ENCODE assay signal across 8 cellular contexts in the genomic region with DNA sequence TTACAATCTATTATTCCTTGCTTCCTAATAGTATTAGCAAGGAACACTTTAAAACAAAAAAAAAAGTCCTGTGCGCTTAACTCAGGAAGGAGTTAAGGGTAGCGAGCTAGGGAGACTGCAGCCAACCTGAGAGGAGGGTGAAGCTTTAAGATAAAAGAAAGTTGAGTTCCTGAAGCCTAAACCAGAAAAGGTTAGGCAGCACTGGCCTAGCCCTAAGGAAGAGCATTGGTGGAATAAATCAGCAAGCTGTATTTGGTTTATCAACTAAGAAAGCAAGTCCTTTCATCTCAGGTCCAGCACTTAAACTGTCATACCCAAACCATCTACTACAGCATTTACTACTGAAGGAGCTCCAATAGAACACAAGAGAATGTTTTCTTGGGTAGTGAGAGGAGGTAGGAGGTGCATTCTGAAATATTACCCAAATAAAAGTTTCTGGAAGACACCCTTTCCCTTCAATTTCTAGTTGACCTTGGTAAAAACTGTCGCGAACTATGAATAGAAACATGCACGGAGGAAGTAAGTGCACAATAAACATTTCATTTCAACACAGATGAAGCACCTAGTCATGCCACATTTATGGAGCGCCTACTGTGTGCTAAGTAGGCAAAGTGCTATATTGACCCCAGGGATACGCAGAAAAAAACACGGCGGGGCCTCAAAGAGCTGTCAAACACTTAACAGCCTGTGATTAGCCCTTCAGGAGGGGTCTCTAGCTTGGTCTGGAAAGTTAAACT. TPM values are rescaled to one million over a fixed set of nuclear protein-coding genes. Genes with fewer than 3 reads are reported as not detected.
DNase-seq lines count a peak whose midpoint lies in the region; ATAC-seq, FAIRE-seq and TF ChIP-seq lines count a peak whose summit lies in the region.

No MANE protein-coding gene starts in this region.

- H3K9me3 ChIP-seq in SU-DHL-6 (ENCODE audit: insufficient read depth, low read length) (no peaks in the 10 kb centered on the region), gastrocnemius medialis (no peaks in the 10 kb centered on the region)

- peaks cover 15 to 30% of the 10 kb centered on the region in 2 donors for H3K4me1 ChIP-seq in gastrocnemius medialis

- H3K9ac ChIP-seq in SU-DHL-6 (ENCODE audit: low read length): peak overlapping the region; percentile 67

- H3K4me3 ChIP-seq in SU-DHL-6 (ENCODE audit: insufficient read depth, low read length, poor library complexity, severe bottlenecking): peak overlapping the region; percentile 81
- peak overlapping the region; percentile 83 for H3K4me3 ChIP-seq in fibroblast of the aortic adventitia (ENCODE audit: low read depth, low read length)
- peak overlapping the region; percentile 60 to 81 (median 70) for H3K4me3 ChIP-seq in gastrocnemius medialis

- intact Hi-C loops in gastrocnemius medialis (cut with DNase I; ENCODE audit: low total_unique reads): no loop called here

- no peaks in the 10 kb centered on the region for H3K9me2 ChIP-seq in SU-DHL-6 (replicated peaks; ENCODE audit: insufficient read depth, low read length)

- no peak for TF ChIP-seq POLR2A in gastrocnemius medialis (IDR thresholded peaks at IDR 0.05)

- H4K20me1 ChIP-seq in SU-DHL-6 (ENCODE audit: low read depth, low read length): no peaks in the 10 kb centered on the region

- H3K27me3 ChIP-seq in SU-DHL-6 (ENCODE audit: low read length) (no peaks in the 10 kb centered on the region), gastrocnemius medialis (no peaks in the 10 kb centered on the region)

- TF ChIP-seq CTCF in SU-DHL-6 (IDR thresholded peaks at IDR 0.05; ENCODE audit: insufficient read depth, low read length, poor library complexity, severe bottlenecking) (no peak), fibroblast of the aortic adventitia (IDR thresholded peaks at IDR 0.05; ENCODE audit: insufficient read depth, low read length) (no peak), gastrocnemius medialis (IDR thresholded peaks at IDR 0.05 in 4 of 5, conservative IDR thresholded peaks at IDR 0.05 in 1 of 5) (no peak), D721Med (IDR thresholded peaks at IDR 0.05; ENCODE audit: insufficient read depth, missing control alignments) (no peak)

- no peak for FAIRE-seq in D721Med (lab: Jason Lieb, UNC)

- H3K4me2 ChIP-seq in SU-DHL-6 (ENCODE audit: low read depth, low read length, poor library complexity, severe bottlenecking): peak overlapping the region; percentile 85

- H2AFZ ChIP-seq in SU-DHL-6 (ENCODE audit: low read depth, low read length, severe bottlenecking): peak overlapping the region; percentile 90

- peaks cover 24% of the 10 kb centered on the region for H3K79me2 ChIP-seq in SU-DHL-6 (ENCODE audit: insufficient read depth, low read length)

- no peak overlapping the region for H3K27ac ChIP-seq in SU-DHL-6 (ENCODE audit: low read depth, low read length)
- peak overlapping the region; percentile 89 to 97 (median 95) for H3K27ac ChIP-seq in gastrocnemius medialis

- ATAC-seq in GM21528 (IDR thresholded peaks at IDR 0.05; ENCODE audit: low FRiP score, unreplicated experiment): peak; percentile 1
- no peak for ATAC-seq in gastrocnemius medialis
- ATAC-seq in GM18517 (IDR thresholded peaks at IDR 0.05; ENCODE audit: unreplicated experiment): no peak

- in situ Hi-C loops in gastrocnemius medialis (cut with MboI; ENCODE audit: low sequenced_read_pairs in 4 of 4): loop anchor here in 2 of 4 donors (25.0 kb wide), 1 partner anchor 292 kb away; a partner anchor contains a TSS

- DNase-seq in fibroblast of the aortic adventitia (ENCODE audit: low read depth): peak; percentile 27
- DNase-seq in gastrocnemius medialis: no peak
- no peak for DNase-seq in NAMALWA (ENCODE audit: low spot score)
- no peak for DNase-seq in stimulated activated naive CD4-positive, alpha-beta T cell treated with Interleukin-2 at 50 U/mL for 16 hours (lab: John Stamatoyannopoulos, UW)
- no peak for DNase-seq in D721Med (ENCODE audit: insufficient read length, low spot score)

- H3K36me3 ChIP-seq in SU-DHL-6 (ENCODE audit: low read length) (no peaks in the 10 kb centered on the region; the same call in 1 of the 2 replicates), gastrocnemius medialis (peaks cover 0 to 18% of the 10 kb centered on the region in 2 donors)

- H3F3A ChIP-seq in SU-DHL-6 (ENCODE audit: insufficient read depth): peaks cover 8% of the 10 kb centered on the region; the same call in 1 of the 2 replicates

RNA-seq across cellular contexts. Expression of a gene that starts 1.3 kb away (rescaled TPM):
- total RNA-seq in fibroblast of the aortic adventitia (ENCODE audit: low replicate concordance) (4.3 and 25.7 TPM in 2 replicates), gastrocnemius medialis (10 to 100 TPM; 11.9 to 42.8 (median 20.7) TPM)

RNA-seq across cellular contexts. Expression of a gene that starts 17.9 kb away (rescaled TPM):
- 33.4 and 174 TPM in 2 replicates for total RNA-seq in fibroblast of the aortic adventitia (ENCODE audit: low replicate concordance)
- total RNA-seq in gastrocnemius medialis: 10 to 100 TPM; 12.3 to 23.7 (median 17.4) TPM

RNA-seq across cellular contexts. Expression of a gene that starts 44.5 kb away (rescaled TPM):
- 92.8 and 134 TPM in 2 replicates for total RNA-seq in fibroblast of the aortic adventitia (ENCODE audit: low replicate concordance)
- total RNA-seq in gastrocnemius medialis: 10 to 100 TPM; 56.1 to 74.0 (median 58.2) TPM

RNA-seq across cellular contexts. Expression of a gene that starts 44.8 kb away (rescaled TPM):
- total RNA-seq in fibroblast of the aortic adventitia (ENCODE audit: low replicate concordance): 35.6 TPM in 2 replicates
- 10 to 100 TPM; 26.0 to 40.6 (median 30.7) TPM for total RNA-seq in gastrocnemius medialis
